Comparison of ENCODE assay signal across 17 cellular contexts in genomic region chr1:243718893-243719292, GRCh38.
DNase-seq lines count a peak whose midpoint lies in the region; ATAC-seq and TF ChIP-seq lines count a peak whose summit lies in the region.
"Had no signal": no experiment of that assay in that cellular context is flagged by ENCODE, and none has a peak within 500 bp of the region (broad histone marks: within the 10 kb centered on the region; RNA-seq: fewer than 3 reads in every experiment).

No MANE protein-coding gene starts in this region.

- H3K27me3 ChIP-seq in mesenchymal stem cell (ENCODE audit: control insufficient read depth in 1 of 2, insufficient read depth in 1 of 2, low read length in 2 of 2): no peaks in the 10 kb centered on the region

- H3K36me3 ChIP-seq in mesenchymal stem cell (ENCODE audit: control insufficient read depth in 1 of 2, insufficient read depth in 2 of 2, low read depth in 1 of 2, low read length in 2 of 2): no peaks in the 10 kb centered on the region

- no peak overlapping the region for H2AFZ ChIP-seq in mesenchymal stem cell (ENCODE audit: low read depth, low read length)

- H3K4me3 ChIP-seq in AG09309 (ENCODE audit: control insufficient read depth, low read depth, low read length) (no peak overlapping the region), mesenchymal stem cell (ENCODE audit: insufficient read depth in 1 of 2, low read depth in 1 of 2, low read length in 2 of 2) (no peak overlapping the region)

- H4K8ac ChIP-seq in mesenchymal stem cell (ENCODE audit: low read length): no peak overlapping the region

- H3K9me3 Mint-ChIP-seq in chondrocyte (ENCODE audit: low read depth): no peaks in the 10 kb centered on the region
- H3K9me3 Mint-ChIP-seq in progenitor cell of endocrine pancreas (ENCODE audit: low read depth): no peaks in the 10 kb centered on the region
- H3K9me3 Mint-ChIP-seq in activated CD4-positive, alpha-beta memory T cell treated with anti-CD3 and anti-CD28 coated beads, Interleukin-2, amount 10 ng/mL, durations not matched to agents 7 days and 5 days: peaks cover 2% of the 10 kb centered on the region
- H3K9me3 Mint-ChIP-seq: CD4-positive, alpha-beta T cell had no signal

- peak; percentile 54 for DNase-seq in AG09309 (ENCODE audit: low read depth)
- peak; percentile 74 for DNase-seq in M059J (ENCODE audit: low read depth)
- DNase-seq in chondrocyte (ENCODE audit: low spot score): no peak
- peak; percentile 43 for DNase-seq in mesenchymal stem cell
- DNase-seq in progenitor cell of endocrine pancreas (ENCODE audit: low spot score, unreplicated experiment): no peak
- no peak for DNase-seq in nucleus accumbens (lab: John Stamatoyannopoulos, UW)
- DNase-seq in activated CD4-positive, alpha-beta memory T cell treated with anti-CD3 and anti-CD28 coated beads, Interleukin-2, amount 10 ng/mL, durations not matched to agents 7 days and 5 days: no peak
- DNase-seq: activated naive CD8-positive, alpha-beta T cell treated with anti-CD3 and anti-CD28 coated beads, Interleukin-2, amount 10 ng/mL, durations not matched to agents 7 days and 5 days; CD4-positive, alpha-beta T cell; effector CD8-positive, alpha-beta T cell; H7; KG1; NCI-H2081; stimulated activated CD4-positive, alpha-beta T cell treated with anti-CD3 and anti-CD28 coated beads, Interleukin-12 subunit alpha, Interleukin-12 subunit beta, amount 100 ng/mL, for 4 hours; stimulated activated CD8-positive, alpha-beta memory T cell treated with anti-CD3 and anti-CD28 coated beads, Interleukin-4, amount 100 ng/mL, for 48 hours; T-helper 9 cell had no signal

- H3K4me3 Mint-ChIP-seq in chondrocyte (ENCODE audit: unreplicated experiment) (no peak overlapping the region), progenitor cell of endocrine pancreas (ENCODE audit: low read depth) (no peak overlapping the region)
- H3K4me3 Mint-ChIP-seq in activated CD4-positive, alpha-beta memory T cell treated with anti-CD3 and anti-CD28 coated beads, Interleukin-2, amount 10 ng/mL, durations not matched to agents 7 days and 5 days: no peak overlapping the region
- H3K4me3 Mint-ChIP-seq: activated naive CD8-positive, alpha-beta T cell treated with anti-CD3 and anti-CD28 coated beads, Interleukin-2, amount 10 ng/mL, durations not matched to agents 7 days and 5 days; CD4-positive, alpha-beta T cell had no signal

- no peak overlapping the region for H3K9ac ChIP-seq in mesenchymal stem cell (ENCODE audit: low read length)

- no peak overlapping the region for H3K4ac ChIP-seq in mesenchymal stem cell (ENCODE audit: low read depth in 1 of 2, low read length in 2 of 2)

- 0% methylated on average over 1 of the region's 1 CpG for WGBS in mesenchymal stem cell

- H2BK12ac ChIP-seq in mesenchymal stem cell (ENCODE audit: low read length in 2 of 2): no peak overlapping the region

- H2AK5ac ChIP-seq in mesenchymal stem cell (ENCODE audit: low read length, severe bottlenecking): no peak overlapping the region

- H3K27me3 Mint-ChIP-seq in chondrocyte (ENCODE audit: low read depth) (no peaks in the 10 kb centered on the region), progenitor cell of endocrine pancreas (no peaks in the 10 kb centered on the region)
- no peaks in the 10 kb centered on the region for H3K27me3 Mint-ChIP-seq in activated CD4-positive, alpha-beta memory T cell treated with anti-CD3 and anti-CD28 coated beads, Interleukin-2, amount 10 ng/mL, durations not matched to agents 7 days and 5 days
- H3K27me3 Mint-ChIP-seq: activated naive CD8-positive, alpha-beta T cell treated with anti-CD3 and anti-CD28 coated beads, Interleukin-2, amount 10 ng/mL, durations not matched to agents 7 days and 5 days; CD4-positive, alpha-beta T cell had no signal

- no peak overlapping the region for H4K91ac ChIP-seq in mesenchymal stem cell (ENCODE audit: low read length)

- peak overlapping the region; percentile 90 for H3K27ac ChIP-seq in mesenchymal stem cell (ENCODE audit: low read length, poor library complexity, severe bottlenecking)

- H3K4me1 Mint-ChIP-seq in chondrocyte (ENCODE audit: low read depth) (peaks cover 65% of the 10 kb centered on the region), progenitor cell of endocrine pancreas (ENCODE audit: low read depth) (peaks cover 6% of the 10 kb centered on the region)
- H3K4me1 Mint-ChIP-seq in activated CD4-positive, alpha-beta memory T cell treated with anti-CD3 and anti-CD28 coated beads, Interleukin-2, amount 10 ng/mL, durations not matched to agents 7 days and 5 days: no peaks in the 10 kb centered on the region
- H3K4me1 Mint-ChIP-seq: activated naive CD8-positive, alpha-beta T cell treated with anti-CD3 and anti-CD28 coated beads, Interleukin-2, amount 10 ng/mL, durations not matched to agents 7 days and 5 days had no signal

- POLR2A ChIA-PET in activated CD4-positive, alpha-beta memory T cell treated with anti-CD3 and anti-CD28 coated beads, Interleukin-2, amount 10 ng/mL, durations not matched to agents 7 days and 5 days (lab: Charles Lee): no interaction called here

- H3K4me1 ChIP-seq in mesenchymal stem cell (ENCODE audit: control insufficient read depth, insufficient read depth, low read depth, low read length): peaks cover 4% of the 10 kb centered on the region

- H3K36me3 Mint-ChIP-seq in chondrocyte (ENCODE audit: low read depth) (no peaks in the 10 kb centered on the region), progenitor cell of endocrine pancreas (ENCODE audit: insufficient read depth) (no peaks in the 10 kb centered on the region)
- H3K36me3 Mint-ChIP-seq in activated CD4-positive, alpha-beta memory T cell treated with anti-CD3 and anti-CD28 coated beads, Interleukin-2, amount 10 ng/mL, durations not matched to agents 7 days and 5 days (ENCODE audit: low read depth): peaks cover 9% of the 10 kb centered on the region

- no peaks in the 10 kb centered on the region for H3K9me3 ChIP-seq in mesenchymal stem cell (ENCODE audit: control insufficient read depth, low read length)

- CTCF ChIA-PET in activated CD4-positive, alpha-beta memory T cell treated with anti-CD3 and anti-CD28 coated beads, Interleukin-2, amount 10 ng/mL, durations not matched to agents 7 days and 5 days (lab: Charles Lee): no interaction called here

- H3K23ac ChIP-seq in mesenchymal stem cell (ENCODE audit: low read length in 2 of 2): no peak overlapping the region

- no peak overlapping the region for H3K14ac ChIP-seq in mesenchymal stem cell (ENCODE audit: low read length in 2 of 2)

- no peak overlapping the region for H2BK5ac ChIP-seq in mesenchymal stem cell (ENCODE audit: low read depth, low read length, poor library complexity, severe bottlenecking)

- no peak overlapping the region for H3K4me2 ChIP-seq in mesenchymal stem cell (ENCODE audit: low read length, poor library complexity, severe bottlenecking)

- no peak overlapping the region for H3K18ac ChIP-seq in mesenchymal stem cell (ENCODE audit: low read depth in 1 of 2, low read length in 2 of 2)

- H3K79me1 ChIP-seq in mesenchymal stem cell (replicated peaks; ENCODE audit: low read length, poor library complexity, severe bottlenecking): peaks cover 11% of the 10 kb centered on the region

- no peak for TF ChIP-seq CTCF in AG09309 (IDR thresholded peaks at IDR 0.05; ENCODE audit: control insufficient read depth, insufficient read depth, low read depth, low read length, missing control alignments)
- TF ChIP-seq CTCF in chondrocyte (IDR thresholded peaks at IDR 0.05): no peak
- TF ChIP-seq CTCF in progenitor cell of endocrine pancreas (IDR thresholded peaks at IDR 0.05; ENCODE audit: unreplicated experiment): no peak

- H2BK15ac ChIP-seq in mesenchymal stem cell (ENCODE audit: low read depth, poor library complexity, severe bottlenecking): no peak overlapping the region

- H3K27ac Mint-ChIP-seq in chondrocyte (ENCODE audit: unreplicated experiment) (peak overlapping the region; percentile 55), progenitor cell of endocrine pancreas (no peak overlapping the region)
- H3K27ac Mint-ChIP-seq in activated CD4-positive, alpha-beta memory T cell treated with anti-CD3 and anti-CD28 coated beads, Interleukin-2, amount 10 ng/mL, durations not matched to agents 7 days and 5 days: no peak overlapping the region
- H3K27ac Mint-ChIP-seq: activated naive CD8-positive, alpha-beta T cell treated with anti-CD3 and anti-CD28 coated beads, Interleukin-2, amount 10 ng/mL, durations not matched to agents 7 days and 5 days; CD4-positive, alpha-beta T cell had no signal

- no peak for ATAC-seq in GM21529 (IDR thresholded peaks at IDR 0.05; ENCODE audit: unreplicated experiment)

- H2BK120ac ChIP-seq in mesenchymal stem cell (ENCODE audit: low read depth, low read length): no peak overlapping the region

Comparison
In these comparisons a context has a peak if more than half of its experiments do, and no peak if none do; other contexts are left out.
1. DNase-seq: peak in AG09309 (single experiment), M059J (single experiment) and mesenchymal stem cell (single experiment); none in chondrocyte (single experiment), progenitor cell of endocrine pancreas (single experiment), nucleus accumbens (0 of 56) and activated CD4-positive, alpha-beta memory T cell treated with anti-CD3 and anti-CD28 coated beads, Interleukin-2, amount 10 ng/mL, durations not matched to agents 7 days and 5 days (single experiment).